1 cellular context compared by ENCODE assay signal in the genomic region with DNA sequence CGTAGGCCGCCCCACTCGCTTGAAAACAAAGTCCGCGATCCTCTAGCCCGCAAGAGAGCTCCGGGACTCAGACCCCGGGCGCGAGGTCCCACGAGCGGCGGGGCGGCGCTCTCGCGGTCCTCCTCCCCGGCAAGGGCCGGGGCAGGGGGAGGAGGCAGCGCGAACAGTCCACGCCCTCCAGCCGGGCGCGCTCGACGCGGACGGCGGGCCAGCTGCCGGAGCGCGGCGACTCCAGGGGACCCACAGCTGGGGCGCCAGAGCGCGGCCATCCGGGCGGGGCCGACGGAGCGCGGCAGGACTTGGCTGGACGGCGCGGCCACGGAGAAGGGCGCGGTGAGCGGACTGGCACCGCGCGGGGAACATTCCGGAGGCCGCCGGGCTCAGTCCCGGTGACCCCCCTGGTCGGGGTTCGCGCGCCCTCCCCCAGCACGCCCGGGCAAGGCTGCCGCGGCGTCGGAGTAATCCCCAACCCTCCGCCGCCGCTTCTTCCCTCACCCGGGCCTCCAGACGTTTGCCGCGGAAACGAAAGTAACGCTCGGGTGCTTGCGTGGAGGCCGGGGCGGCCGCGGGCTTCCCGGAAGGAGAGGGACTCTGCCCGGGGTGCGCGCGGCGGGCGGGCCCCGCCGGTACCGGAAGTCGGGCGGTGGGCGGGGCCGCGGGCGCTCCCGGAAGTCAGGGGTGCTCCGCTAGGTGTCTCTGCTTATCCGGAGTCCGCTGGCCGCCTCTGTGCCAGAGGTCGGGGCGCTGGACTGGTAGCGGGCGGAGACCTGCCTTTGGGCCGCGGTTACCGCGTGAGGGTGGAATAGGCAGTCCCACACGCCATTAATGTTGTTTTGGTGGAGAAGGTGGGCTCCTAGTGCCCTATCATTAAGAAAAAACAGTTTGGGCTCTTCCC.
TF ChIP-seq lines count a peak whose summit lies in the region.

RIPK1 (plus strand) TSS at position 166 of the 895 bp plus-strand sequence. CDS start 8,330 bp downstream, outside the sequence.

TF ChIP-seq in HepG2, 621 proteins besides CTCF, POLR2A, EP300 and RAD21 (continued from another document and continues in another):
- peak; percentile 40; the same call in 1 of the 2 replicates for TF ChIP-seq ARID5B (CRISPR knock-in tag; IDR thresholded peaks at IDR 0.05)
- no peak; the same call in 1 of the 2 replicates for TF ChIP-seq NFYC (CRISPR knock-in tag; IDR thresholded peaks at IDR 0.05)
- TF ChIP-seq RAD51 (IDR thresholded peaks at IDR 0.05; ENCODE audit: borderline replicate concordance): no peak
- TF ChIP-seq, protein P1, sequence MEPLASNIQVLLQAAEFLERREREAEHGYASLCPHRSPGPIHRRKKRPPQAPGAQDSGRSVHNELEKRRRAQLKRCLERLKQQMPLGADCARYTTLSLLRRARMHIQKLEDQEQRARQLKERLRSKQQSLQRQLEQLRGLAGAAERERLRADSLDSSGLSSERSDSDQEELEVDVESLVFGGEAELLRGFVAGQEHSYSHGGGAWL (CRISPR knock-in tag; IDR thresholded peaks at IDR 0.05): peak; percentile 90
- TF ChIP-seq NFIB (CRISPR knock-in tag; IDR thresholded peaks at IDR 0.05; ENCODE audit: borderline replicate concordance): no peak
- TF ChIP-seq, protein P2, sequence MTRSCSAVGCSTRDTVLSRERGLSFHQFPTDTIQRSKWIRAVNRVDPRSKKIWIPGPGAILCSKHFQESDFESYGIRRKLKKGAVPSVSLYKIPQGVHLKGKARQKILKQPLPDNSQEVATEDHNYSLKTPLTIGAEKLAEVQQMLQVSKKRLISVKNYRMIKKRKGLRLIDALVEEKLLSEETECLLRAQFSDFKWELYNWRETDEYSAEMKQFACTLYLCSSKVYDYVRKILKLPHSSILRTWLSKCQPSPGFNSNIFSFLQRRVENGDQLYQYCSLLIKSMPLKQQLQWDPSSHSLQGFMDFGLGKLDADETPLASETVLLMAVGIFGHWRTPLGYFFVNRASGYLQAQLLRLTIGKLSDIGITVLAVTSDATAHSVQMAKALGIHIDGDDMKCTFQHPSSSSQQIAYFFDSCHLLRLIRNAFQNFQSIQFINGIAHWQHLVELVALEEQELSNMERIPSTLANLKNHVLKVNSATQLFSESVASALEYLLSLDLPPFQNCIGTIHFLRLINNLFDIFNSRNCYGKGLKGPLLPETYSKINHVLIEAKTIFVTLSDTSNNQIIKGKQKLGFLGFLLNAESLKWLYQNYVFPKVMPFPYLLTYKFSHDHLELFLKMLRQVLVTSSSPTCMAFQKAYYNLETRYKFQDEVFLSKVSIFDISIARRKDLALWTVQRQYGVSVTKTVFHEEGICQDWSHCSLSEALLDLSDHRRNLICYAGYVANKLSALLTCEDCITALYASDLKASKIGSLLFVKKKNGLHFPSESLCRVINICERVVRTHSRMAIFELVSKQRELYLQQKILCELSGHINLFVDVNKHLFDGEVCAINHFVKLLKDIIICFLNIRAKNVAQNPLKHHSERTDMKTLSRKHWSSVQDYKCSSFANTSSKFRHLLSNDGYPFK (CRISPR knock-in tag; IDR thresholded peaks at IDR 0.05; ENCODE audit: borderline replicate concordance): peak; percentile 17; the same call in 1 of the 2 replicates
- TF ChIP-seq JUNB (CRISPR knock-in tag; IDR thresholded peaks at IDR 0.05; ENCODE audit: borderline replicate concordance): peak; percentile 54; the same call in 1 of the 2 replicates
- TF ChIP-seq, protein P3, sequence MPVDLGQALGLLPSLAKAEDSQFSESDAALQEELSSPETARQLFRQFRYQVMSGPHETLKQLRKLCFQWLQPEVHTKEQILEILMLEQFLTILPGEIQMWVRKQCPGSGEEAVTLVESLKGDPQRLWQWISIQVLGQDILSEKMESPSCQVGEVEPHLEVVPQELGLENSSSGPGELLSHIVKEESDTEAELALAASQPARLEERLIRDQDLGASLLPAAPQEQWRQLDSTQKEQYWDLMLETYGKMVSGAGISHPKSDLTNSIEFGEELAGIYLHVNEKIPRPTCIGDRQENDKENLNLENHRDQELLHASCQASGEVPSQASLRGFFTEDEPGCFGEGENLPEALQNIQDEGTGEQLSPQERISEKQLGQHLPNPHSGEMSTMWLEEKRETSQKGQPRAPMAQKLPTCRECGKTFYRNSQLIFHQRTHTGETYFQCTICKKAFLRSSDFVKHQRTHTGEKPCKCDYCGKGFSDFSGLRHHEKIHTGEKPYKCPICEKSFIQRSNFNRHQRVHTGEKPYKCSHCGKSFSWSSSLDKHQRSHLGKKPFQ (CRISPR knock-in tag; IDR thresholded peaks at IDR 0.05; ENCODE audit: insufficient replicate concordance): no peak
- TF ChIP-seq ZBTB3 (CRISPR knock-in tag; IDR thresholded peaks at IDR 0.05; ENCODE audit: borderline replicate concordance, low read depth): peak; percentile 73; the same call in 1 of the 2 replicates
- TF ChIP-seq ZNF556 (CRISPR knock-in tag; IDR thresholded peaks at IDR 0.05; ENCODE audit: borderline replicate concordance): no peak; the same call in 1 of the 2 replicates
- no peak for TF ChIP-seq ATF7 (IDR thresholded peaks at IDR 0.05)
- TF ChIP-seq ATF7 (CRISPR knock-in tag; IDR thresholded peaks at IDR 0.05): no peak
- TF ChIP-seq DMAP1 (CRISPR knock-in tag; IDR thresholded peaks at IDR 0.05): peak; percentile 93
- no peak for TF ChIP-seq PAF1 (CRISPR knock-in tag; IDR thresholded peaks at IDR 0.05)
- 0 out of 2 replicates have a peak, but pooled peaks have one; percentile 14 for TF ChIP-seq SOX5 (CRISPR knock-in tag; IDR thresholded peaks at IDR 0.05; ENCODE audit: borderline replicate concordance)
- TF ChIP-seq ZNF598 (CRISPR knock-in tag; IDR thresholded peaks at IDR 0.05; ENCODE audit: borderline replicate concordance): peak; percentile 72; the same call in 1 of the 2 replicates
- TF ChIP-seq, protein P4, sequence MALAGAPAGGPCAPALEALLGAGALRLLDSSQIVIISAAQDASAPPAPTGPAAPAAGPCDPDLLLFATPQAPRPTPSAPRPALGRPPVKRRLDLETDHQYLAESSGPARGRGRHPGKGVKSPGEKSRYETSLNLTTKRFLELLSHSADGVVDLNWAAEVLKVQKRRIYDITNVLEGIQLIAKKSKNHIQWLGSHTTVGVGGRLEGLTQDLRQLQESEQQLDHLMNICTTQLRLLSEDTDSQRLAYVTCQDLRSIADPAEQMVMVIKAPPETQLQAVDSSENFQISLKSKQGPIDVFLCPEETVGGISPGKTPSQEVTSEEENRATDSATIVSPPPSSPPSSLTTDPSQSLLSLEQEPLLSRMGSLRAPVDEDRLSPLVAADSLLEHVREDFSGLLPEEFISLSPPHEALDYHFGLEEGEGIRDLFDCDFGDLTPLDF (CRISPR knock-in tag; IDR thresholded peaks at IDR 0.05): peak; percentile 85
- peak; percentile 97 for TF ChIP-seq SAFB2 (CRISPR knock-in tag; IDR thresholded peaks at IDR 0.05; ENCODE audit: borderline replicate concordance, low read depth)
- TF ChIP-seq ZNF225 (CRISPR knock-in tag; IDR thresholded peaks at IDR 0.05): no peak
- peak; percentile 94; the same call in 1 of the 2 replicates for TF ChIP-seq ZNF446 (CRISPR knock-in tag; IDR thresholded peaks at IDR 0.05)
- no peak for TF ChIP-seq ZNF839 (CRISPR knock-in tag; IDR thresholded peaks at IDR 0.05; ENCODE audit: borderline replicate concordance)
- no peak for TF ChIP-seq PREB (CRISPR knock-in tag; IDR thresholded peaks at IDR 0.05)
- no peak; the same call in 1 of the 2 replicates for TF ChIP-seq ZSCAN12 (CRISPR knock-in tag; IDR thresholded peaks at IDR 0.05)
- TF ChIP-seq TCF12 (IDR thresholded peaks at IDR 0.05): no peak
- peak; percentile 86 for TF ChIP-seq TCF12 (CRISPR knock-in tag; IDR thresholded peaks at IDR 0.05)
- peak; percentile 43 for TF ChIP-seq ZNF503 (CRISPR knock-in tag; IDR thresholded peaks at IDR 0.05)
- no peak; the same call in 1 of the 2 replicates for TF ChIP-seq TIGD3 (CRISPR knock-in tag; IDR thresholded peaks at IDR 0.05; ENCODE audit: borderline replicate concordance)
- peak; percentile 66; the same call in 1 of the 2 replicates for TF ChIP-seq ZNF782 (CRISPR knock-in tag; IDR thresholded peaks at IDR 0.05; ENCODE audit: borderline replicate concordance)
- TF ChIP-seq BRD4 (CRISPR knock-in tag; IDR thresholded peaks at IDR 0.05): peak; percentile 63
- 0 out of 2 replicates have a peak, but pooled peaks have one; percentile 42 for TF ChIP-seq RFXANK (CRISPR knock-in tag; IDR thresholded peaks at IDR 0.05)
- TF ChIP-seq, protein P5, sequence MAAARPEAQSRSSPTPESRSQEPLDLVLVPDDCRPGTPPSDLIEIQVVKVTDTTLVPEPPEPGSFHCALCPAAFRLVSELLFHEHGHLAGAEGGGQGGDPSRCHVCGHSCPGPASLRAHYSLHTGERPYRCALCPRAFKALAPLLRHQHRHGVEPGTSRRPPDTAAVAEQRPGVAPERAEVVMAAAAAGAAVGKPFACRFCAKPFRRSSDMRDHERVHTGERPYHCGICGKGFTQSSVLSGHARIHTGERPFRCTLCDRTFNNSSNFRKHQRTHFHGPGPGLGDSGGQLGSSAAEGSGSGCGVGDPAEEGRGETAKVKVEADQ (CRISPR knock-in tag; IDR thresholded peaks at IDR 0.05; ENCODE audit: borderline replicate concordance): peak; percentile 99
- TF ChIP-seq ZFP41 (CRISPR knock-in tag; IDR thresholded peaks at IDR 0.05; ENCODE audit: borderline replicate concordance): no peak
- TF ChIP-seq, protein P6, sequence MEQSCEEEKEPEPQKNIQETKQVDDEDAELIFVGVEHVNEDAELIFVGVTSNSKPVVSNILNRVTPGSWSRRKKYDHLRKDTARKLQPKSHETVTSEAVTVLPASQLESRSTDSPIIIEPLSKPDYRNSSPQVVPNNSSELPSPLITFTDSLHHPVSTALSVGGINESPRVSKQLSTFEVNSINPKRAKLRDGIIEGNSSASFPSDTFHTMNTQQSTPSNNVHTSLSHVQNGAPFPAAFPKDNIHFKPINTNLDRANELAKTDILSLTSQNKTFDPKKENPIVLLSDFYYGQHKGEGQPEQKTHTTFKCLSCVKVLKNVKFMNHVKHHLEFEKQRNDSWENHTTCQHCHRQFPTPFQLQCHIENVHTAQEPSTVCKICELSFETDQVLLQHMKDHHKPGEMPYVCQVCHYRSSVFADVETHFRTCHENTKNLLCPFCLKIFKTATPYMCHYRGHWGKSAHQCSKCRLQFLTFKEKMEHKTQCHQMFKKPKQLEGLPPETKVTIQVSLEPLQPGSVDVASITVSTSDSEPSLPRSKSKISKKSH (CRISPR knock-in tag; IDR thresholded peaks at IDR 0.05; ENCODE audit: borderline replicate concordance): peak; percentile 66; the same call in 1 of the 2 replicates
